Comparison of ENCODE assay signal across 1 cellular context in the genomic region with DNA sequence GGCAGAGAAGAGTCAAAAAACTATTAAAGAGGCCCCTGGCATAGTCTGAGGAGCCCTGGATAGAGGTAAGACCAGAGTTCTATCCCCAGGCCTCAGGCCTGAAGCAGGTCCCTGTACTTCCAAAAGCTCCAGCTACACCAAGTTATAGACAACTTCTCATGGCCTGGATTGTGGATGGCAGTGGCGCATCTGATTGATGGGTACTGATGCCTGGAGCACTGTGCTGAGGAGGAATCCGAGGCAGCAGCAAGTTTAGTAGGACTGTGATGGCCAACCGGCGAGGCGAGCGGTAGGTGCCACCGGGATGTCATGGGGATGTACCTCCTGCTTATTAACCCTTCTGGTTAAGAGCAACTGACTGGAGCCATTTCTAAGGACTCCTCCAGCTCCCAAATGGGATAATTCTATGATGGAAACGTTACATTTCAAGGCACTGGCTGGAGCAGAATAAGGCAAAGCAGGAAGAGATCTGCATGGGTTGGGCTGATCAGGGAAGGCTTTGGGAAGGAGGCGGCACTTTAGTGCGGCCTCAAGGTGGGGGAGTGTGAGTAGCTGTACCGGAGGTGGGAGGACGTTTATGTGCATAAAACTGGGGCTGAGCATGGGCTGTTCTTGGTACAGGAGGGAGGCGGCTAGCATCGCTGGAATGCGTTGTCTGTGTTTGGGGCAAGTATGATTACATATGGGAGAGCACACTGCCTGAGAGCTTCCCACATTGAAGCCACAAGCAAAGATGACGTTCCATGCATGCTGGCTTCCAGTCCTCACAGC.
TF ChIP-seq lines count a peak whose summit lies in the region.

No MANE protein-coding gene starts in this region.

TF ChIP-seq in IMR-90, 13 proteins besides CTCF, POLR2A, EP300 and RAD21:
- TF ChIP-seq MAZ (IDR thresholded peaks at IDR 0.05; ENCODE audit: borderline replicate concordance, low read depth, low read length), result no peak
- no peak for TF ChIP-seq SMC3 (IDR thresholded peaks at IDR 0.05; ENCODE audit: low read depth, low read length)
- TF ChIP-seq, protein P1, sequence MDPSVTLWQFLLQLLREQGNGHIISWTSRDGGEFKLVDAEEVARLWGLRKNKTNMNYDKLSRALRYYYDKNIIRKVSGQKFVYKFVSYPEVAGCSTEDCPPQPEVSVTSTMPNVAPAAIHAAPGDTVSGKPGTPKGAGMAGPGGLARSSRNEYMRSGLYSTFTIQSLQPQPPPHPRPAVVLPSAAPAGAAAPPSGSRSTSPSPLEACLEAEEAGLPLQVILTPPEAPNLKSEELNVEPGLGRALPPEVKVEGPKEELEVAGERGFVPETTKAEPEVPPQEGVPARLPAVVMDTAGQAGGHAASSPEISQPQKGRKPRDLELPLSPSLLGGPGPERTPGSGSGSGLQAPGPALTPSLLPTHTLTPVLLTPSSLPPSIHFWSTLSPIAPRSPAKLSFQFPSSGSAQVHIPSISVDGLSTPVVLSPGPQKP (IDR thresholded peaks at IDR 0.05; ENCODE audit: borderline replicate concordance, low read depth, low read length), result no peak
- TF ChIP-seq MAFK (IDR thresholded peaks at IDR 0.05; ENCODE audit: low read depth, low read length), result no peak
- no peak for TF ChIP-seq RCOR1 (IDR thresholded peaks at IDR 0.05; ENCODE audit: insufficient replicate concordance, low read length)
- no peak for TF ChIP-seq RFX5 (IDR thresholded peaks at IDR 0.05; ENCODE audit: low read depth, low read length)
- no peak for TF ChIP-seq CHD1 (IDR thresholded peaks at IDR 0.05; ENCODE audit: low read depth, low read length)
- TF ChIP-seq CEBPB (IDR thresholded peaks at IDR 0.05; ENCODE audit: low read depth, low read length), result no peak
- no peak for TF ChIP-seq NFE2L2 (IDR thresholded peaks at IDR 0.05; ENCODE audit: low read depth, low read length)
- no peak for TF ChIP-seq FOS (IDR thresholded peaks at IDR 0.05; ENCODE audit: low read depth, low read length)
- TF ChIP-seq MXI1 (IDR thresholded peaks at IDR 0.05; ENCODE audit: borderline replicate concordance, low read depth, low read length), result no peak
- TF ChIP-seq BHLHE40 (IDR thresholded peaks at IDR 0.05; ENCODE audit: low read depth, low read length), result no peak
- TF ChIP-seq, protein P2, sequence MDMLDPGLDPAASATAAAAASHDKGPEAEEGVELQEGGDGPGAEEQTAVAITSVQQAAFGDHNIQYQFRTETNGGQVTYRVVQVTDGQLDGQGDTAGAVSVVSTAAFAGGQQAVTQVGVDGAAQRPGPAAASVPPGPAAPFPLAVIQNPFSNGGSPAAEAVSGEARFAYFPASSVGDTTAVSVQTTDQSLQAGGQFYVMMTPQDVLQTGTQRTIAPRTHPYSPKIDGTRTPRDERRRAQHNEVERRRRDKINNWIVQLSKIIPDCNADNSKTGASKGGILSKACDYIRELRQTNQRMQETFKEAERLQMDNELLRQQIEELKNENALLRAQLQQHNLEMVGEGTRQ (IDR thresholded peaks at IDR 0.05; ENCODE audit: low read depth, low read length), result no peak
